In genomic region chr1:244375061-244375460, GRCh38 we compare ENCODE assay signal across 27 cellular contexts.
"Had no signal": no experiment of that assay in that cellular context is flagged by ENCODE, and none has a peak within 500 bp of the region (broad histone marks: within the 10 kb centered on the region; RNA-seq: fewer than 3 reads in every experiment).

No MANE protein-coding gene starts in this region.

- H3K4me3 ChIP-seq: colonic mucosa, coronary artery, dorsolateral prefrontal cortex, esophagus muscularis mucosa, esophagus squamous epithelium, gastrocnemius medialis, gastroesophageal sphincter, heart left ventricle, heart right ventricle, hepatocyte had no signal

- H3K9me3 ChIP-seq: colonic mucosa, esophagus muscularis mucosa, esophagus squamous epithelium, gastrocnemius medialis, gastroesophageal sphincter, heart left ventricle, heart right ventricle had no signal

- H3K79me2 ChIP-seq: hepatocyte had no signal

- DNase-seq: colonic mucosa; cortex of kidney; dermis blood vessel endothelial cell; dorsolateral prefrontal cortex; effector CD4-positive, alpha-beta T cell; effector CD8-positive, alpha-beta T cell; effector memory CD4-positive, alpha-beta T cell; effector memory CD8-positive, alpha-beta T cell; endodermal cell; erythroblast; esophagus squamous epithelium; foreskin fibroblast; foreskin keratinocyte; foreskin melanocyte; gastrocnemius medialis; glutamatergic neuron; head of caudate nucleus; heart left ventricle; heart right ventricle had no signal

- H2AFZ ChIP-seq: hepatocyte had no signal

- H3K4me2 ChIP-seq: hepatocyte had no signal

- FAIRE-seq: colon, endometrium, frontal cortex had no signal

- H3K4me1 ChIP-seq: colonic mucosa, gastrocnemius medialis, gastroesophageal sphincter, heart left ventricle, heart right ventricle had no signal

- H3K27ac ChIP-seq: colonic mucosa, coronary artery, dorsolateral prefrontal cortex, epithelial cell of prostate, esophagus squamous epithelium, foreskin keratinocyte, gastrocnemius medialis, gastroesophageal sphincter, heart left ventricle, heart right ventricle, hepatocyte had no signal

- H3K27me3 ChIP-seq: colonic mucosa, dorsolateral prefrontal cortex, esophagus muscularis mucosa, esophagus squamous epithelium, foreskin keratinocyte, gastrocnemius medialis, gastroesophageal sphincter, heart left ventricle, heart right ventricle, hepatocyte had no signal

- H3K36me3 ChIP-seq: colonic mucosa, esophagus muscularis mucosa, esophagus squamous epithelium, gastrocnemius medialis, gastroesophageal sphincter, heart left ventricle, heart right ventricle had no signal
